1 cellular context compared by ENCODE assay signal in the genomic region with DNA sequence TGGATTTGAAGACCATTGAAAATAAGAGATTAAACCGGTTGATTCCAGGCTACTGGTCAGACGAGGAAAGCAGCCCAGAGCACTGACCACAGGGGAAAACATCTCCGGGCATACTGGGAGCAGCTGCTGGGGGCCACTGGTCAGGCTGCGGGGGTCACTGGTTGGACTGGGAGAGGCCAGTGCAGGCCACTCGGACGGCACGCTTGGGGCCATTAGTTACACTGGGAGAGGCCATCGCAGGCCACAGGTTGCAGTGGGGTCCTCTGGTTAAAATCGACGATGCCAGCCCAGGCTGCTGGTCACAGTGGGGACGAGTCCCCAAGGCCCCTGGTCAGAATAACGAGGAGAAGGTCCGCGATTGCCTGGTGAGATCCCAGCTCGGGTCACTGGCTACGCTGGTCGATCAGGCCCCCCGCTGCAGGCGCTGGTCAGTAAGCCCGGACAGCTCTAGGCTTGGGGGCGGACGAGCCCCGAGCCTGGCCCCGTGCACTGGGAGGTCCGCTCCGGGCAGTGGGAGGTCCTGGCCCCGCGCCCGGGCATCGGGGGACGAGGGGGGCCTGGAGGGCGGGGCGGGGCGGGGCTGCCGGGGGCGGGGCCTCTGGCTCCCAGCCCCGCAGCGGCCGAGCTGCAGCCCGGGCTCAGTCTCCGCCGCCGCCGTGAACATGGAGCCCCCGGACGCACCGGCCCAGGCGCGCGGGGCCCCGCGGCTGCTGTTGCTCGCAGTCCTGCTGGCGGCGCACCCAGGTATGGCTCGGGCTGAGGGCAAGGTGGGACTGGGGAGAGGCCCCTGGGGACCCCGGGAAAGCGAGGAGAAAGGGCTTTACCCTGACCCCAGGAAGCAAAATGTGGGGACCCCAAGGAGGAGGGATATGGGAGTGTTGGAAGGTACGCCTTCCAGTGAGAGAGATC.
TF ChIP-seq lines count a peak whose summit lies in the region.

Gene BCAM (plus strand): TSS at position 641 of the 909 bp plus-strand sequence. CDS start 22 bp downstream, at position 663.

TF ChIP-seq in HepG2, 621 proteins besides CTCF, POLR2A, EP300 and RAD21 (continued from another document and continues in another):
- TF ChIP-seq REST (IDR thresholded peaks at IDR 0.05; ENCODE audit: borderline replicate concordance in 1 of 2, low read depth in 1 of 2, low read length in 2 of 2), result peak in 1 of 2 experiments; percentile 40; a peak in 1 of 4 replicates
- TF ChIP-seq MBD4 (IDR thresholded peaks at IDR 0.05; ENCODE audit: borderline replicate concordance, low read length), result no peak
- no peak for TF ChIP-seq ZBTB1 (CRISPR knock-in tag; IDR thresholded peaks at IDR 0.05; ENCODE audit: borderline replicate concordance)
- no peak for TF ChIP-seq SETDB1 (CRISPR knock-in tag; IDR thresholded peaks at IDR 0.05; ENCODE audit: borderline replicate concordance)
- no peak for TF ChIP-seq ZNF547 (CRISPR knock-in tag; IDR thresholded peaks at IDR 0.05)
- TF ChIP-seq ZNF430 (CRISPR knock-in tag; IDR thresholded peaks at IDR 0.05), result 0 out of 2 replicates have a peak, but pooled peaks have one; percentile 5
- TF ChIP-seq TFE3 (CRISPR knock-in tag; IDR thresholded peaks at IDR 0.05), result no peak; the same call in 1 of the 2 replicates
- TF ChIP-seq HBP1 (CRISPR knock-in tag; IDR thresholded peaks at IDR 0.05; ENCODE audit: low read depth), result peak; percentile 59; the same call in 1 of the 2 replicates
- peak; percentile 77; the same call in 1 of the 2 replicates for TF ChIP-seq PAX8 (CRISPR knock-in tag; IDR thresholded peaks at IDR 0.05; ENCODE audit: borderline replicate concordance)
- TF ChIP-seq, protein P1, sequence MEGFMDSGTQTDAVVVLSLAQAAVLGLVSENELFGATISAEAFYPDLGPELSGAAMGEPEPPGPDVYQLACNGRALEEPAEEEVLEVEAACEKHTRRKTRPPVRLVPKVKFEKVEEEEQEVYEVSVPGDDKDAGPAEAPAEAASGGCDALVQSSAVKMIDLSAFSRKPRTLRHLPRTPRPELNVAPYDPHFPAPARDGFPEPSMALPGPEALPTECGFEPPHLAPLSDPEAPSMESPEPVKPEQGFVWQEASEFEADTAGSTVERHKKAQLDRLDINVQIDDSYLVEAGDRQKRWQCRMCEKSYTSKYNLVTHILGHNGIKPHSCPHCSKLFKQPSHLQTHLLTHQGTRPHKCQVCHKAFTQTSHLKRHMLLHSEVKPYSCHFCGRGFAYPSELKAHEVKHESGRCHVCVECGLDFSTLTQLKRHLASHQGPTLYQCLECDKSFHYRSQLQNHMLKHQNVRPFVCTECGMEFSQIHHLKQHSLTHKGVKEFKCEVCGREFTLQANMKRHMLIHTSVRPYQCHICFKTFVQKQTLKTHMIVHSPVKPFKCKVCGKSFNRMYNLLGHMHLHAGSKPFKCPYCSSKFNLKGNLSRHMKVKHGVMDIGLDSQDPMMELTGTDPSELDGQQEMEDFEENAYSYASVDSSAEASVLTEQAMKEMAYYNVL (CRISPR knock-in tag; IDR thresholded peaks at IDR 0.05; ENCODE audit: borderline replicate concordance), result peak; percentile 70; the same call in 1 of the 2 replicates
- no peak for TF ChIP-seq KLF9 (CRISPR knock-in tag; IDR thresholded peaks at IDR 0.05; ENCODE audit: low read depth)
- no peak for TF ChIP-seq ZNF343 (CRISPR knock-in tag; IDR thresholded peaks at IDR 0.05)
- peak; percentile 53; the same call in 1 of the 2 replicates for TF ChIP-seq ZNF782 (CRISPR knock-in tag; IDR thresholded peaks at IDR 0.05; ENCODE audit: borderline replicate concordance)
- TF ChIP-seq XRCC5 (optimal IDR thresholded peaks at IDR 0.05; ENCODE audit: low read length), result no peak
- TF ChIP-seq BCL6 (CRISPR knock-in tag; IDR thresholded peaks at IDR 0.05), result 0 out of 2 replicates have a peak, but pooled peaks have one; percentile 11
- no peak for TF ChIP-seq CENPX (CRISPR knock-in tag; IDR thresholded peaks at IDR 0.05)
- TF ChIP-seq ASH2L (IDR thresholded peaks at IDR 0.05; ENCODE audit: insufficient read length, low read depth, low read length), result peak; percentile 26
- TF ChIP-seq, protein P2, sequence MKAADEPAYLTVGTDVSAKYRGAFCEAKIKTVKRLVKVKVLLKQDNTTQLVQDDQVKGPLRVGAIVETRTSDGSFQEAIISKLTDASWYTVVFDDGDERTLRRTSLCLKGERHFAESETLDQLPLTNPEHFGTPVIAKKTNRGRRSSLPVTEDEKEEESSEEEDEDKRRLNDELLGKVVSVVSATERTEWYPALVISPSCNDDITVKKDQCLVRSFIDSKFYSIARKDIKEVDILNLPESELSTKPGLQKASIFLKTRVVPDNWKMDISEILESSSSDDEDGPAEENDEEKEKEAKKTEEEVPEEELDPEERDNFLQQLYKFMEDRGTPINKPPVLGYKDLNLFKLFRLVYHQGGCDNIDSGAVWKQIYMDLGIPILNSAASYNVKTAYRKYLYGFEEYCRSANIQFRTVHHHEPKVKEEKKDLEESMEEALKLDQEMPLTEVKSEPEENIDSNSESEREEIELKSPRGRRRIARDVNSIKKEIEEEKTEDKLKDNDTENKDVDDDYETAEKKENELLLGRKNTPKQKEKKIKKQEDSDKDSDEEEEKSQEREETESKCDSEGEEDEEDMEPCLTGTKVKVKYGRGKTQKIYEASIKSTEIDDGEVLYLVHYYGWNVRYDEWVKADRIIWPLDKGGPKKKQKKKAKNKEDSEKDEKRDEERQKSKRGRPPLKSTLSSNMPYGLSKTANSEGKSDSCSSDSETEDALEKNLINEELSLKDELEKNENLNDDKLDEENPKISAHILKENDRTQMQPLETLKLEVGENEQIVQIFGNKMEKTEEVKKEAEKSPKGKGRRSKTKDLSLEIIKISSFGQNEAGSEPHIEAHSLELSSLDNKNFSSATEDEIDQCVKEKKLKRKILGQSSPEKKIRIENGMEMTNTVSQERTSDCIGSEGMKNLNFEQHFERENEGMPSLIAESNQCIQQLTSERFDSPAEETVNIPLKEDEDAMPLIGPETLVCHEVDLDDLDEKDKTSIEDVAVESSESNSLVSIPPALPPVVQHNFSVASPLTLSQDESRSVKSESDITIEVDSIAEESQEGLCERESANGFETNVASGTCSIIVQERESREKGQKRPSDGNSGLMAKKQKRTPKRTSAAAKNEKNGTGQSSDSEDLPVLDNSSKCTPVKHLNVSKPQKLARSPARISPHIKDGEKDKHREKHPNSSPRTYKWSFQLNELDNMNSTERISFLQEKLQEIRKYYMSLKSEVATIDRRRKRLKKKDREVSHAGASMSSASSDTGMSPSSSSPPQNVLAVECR (CRISPR knock-in tag; IDR thresholded peaks at IDR 0.05; ENCODE audit: borderline replicate concordance), result peak; percentile 65; the same call in 1 of the 2 replicates
- TF ChIP-seq ZMYM2 (CRISPR knock-in tag; IDR thresholded peaks at IDR 0.05), result no peak
- peak; percentile 75 for TF ChIP-seq ZBTB3 (CRISPR knock-in tag; IDR thresholded peaks at IDR 0.05; ENCODE audit: borderline replicate concordance, low read depth)
- no peak for TF ChIP-seq ZNF75D (CRISPR knock-in tag; IDR thresholded peaks at IDR 0.05; ENCODE audit: borderline replicate concordance)
- TF ChIP-seq NFRKB (IDR thresholded peaks at IDR 0.05), result no peak
- TF ChIP-seq ZNF616 (CRISPR knock-in tag; IDR thresholded peaks at IDR 0.05; ENCODE audit: low read depth), result no peak; the same call in 1 of the 2 replicates
- peak; percentile 46; the same call in 1 of the 2 replicates for TF ChIP-seq GATAD2A (CRISPR knock-in tag; IDR thresholded peaks at IDR 0.05)
- TF ChIP-seq ZNF883 (CRISPR knock-in tag; IDR thresholded peaks at IDR 0.05; ENCODE audit: not compliant biosample characterization), result no peak
- TF ChIP-seq, protein P3, sequence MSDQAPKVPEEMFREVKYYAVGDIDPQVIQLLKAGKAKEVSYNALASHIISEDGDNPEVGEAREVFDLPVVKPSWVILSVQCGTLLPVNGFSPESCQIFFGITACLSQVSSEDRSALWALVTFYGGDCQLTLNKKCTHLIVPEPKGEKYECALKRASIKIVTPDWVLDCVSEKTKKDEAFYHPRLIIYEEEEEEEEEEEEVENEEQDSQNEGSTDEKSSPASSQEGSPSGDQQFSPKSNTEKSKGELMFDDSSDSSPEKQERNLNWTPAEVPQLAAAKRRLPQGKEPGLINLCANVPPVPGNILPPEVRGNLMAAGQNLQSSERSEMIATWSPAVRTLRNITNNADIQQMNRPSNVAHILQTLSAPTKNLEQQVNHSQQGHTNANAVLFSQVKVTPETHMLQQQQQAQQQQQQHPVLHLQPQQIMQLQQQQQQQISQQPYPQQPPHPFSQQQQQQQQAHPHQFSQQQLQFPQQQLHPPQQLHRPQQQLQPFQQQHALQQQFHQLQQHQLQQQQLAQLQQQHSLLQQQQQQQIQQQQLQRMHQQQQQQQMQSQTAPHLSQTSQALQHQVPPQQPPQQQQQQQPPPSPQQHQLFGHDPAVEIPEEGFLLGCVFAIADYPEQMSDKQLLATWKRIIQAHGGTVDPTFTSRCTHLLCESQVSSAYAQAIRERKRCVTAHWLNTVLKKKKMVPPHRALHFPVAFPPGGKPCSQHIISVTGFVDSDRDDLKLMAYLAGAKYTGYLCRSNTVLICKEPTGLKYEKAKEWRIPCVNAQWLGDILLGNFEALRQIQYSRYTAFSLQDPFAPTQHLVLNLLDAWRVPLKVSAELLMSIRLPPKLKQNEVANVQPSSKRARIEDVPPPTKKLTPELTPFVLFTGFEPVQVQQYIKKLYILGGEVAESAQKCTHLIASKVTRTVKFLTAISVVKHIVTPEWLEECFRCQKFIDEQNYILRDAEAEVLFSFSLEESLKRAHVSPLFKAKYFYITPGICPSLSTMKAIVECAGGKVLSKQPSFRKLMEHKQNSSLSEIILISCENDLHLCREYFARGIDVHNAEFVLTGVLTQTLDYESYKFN (CRISPR knock-in tag; conservative IDR thresholded peaks at IDR 0.05), result peak; percentile 72
- no peak for TF ChIP-seq ZFP36L2 (CRISPR knock-in tag; IDR thresholded peaks at IDR 0.05)
- TF ChIP-seq ZNF235 (CRISPR knock-in tag; IDR thresholded peaks at IDR 0.05; ENCODE audit: borderline replicate concordance), result peak; percentile 70; the same call in 1 of the 2 replicates
- TF ChIP-seq PPARG (CRISPR knock-in tag; conservative IDR thresholded peaks at IDR 0.05), result no peak
- peak; percentile 55; the same call in 1 of the 2 replicates for TF ChIP-seq HINFP (CRISPR knock-in tag; IDR thresholded peaks at IDR 0.05; ENCODE audit: low read depth)
- TF ChIP-seq RORA (CRISPR knock-in tag; IDR thresholded peaks at IDR 0.05), result no peak
- TF ChIP-seq ZSCAN29 (CRISPR knock-in tag; conservative IDR thresholded peaks at IDR 0.05), result no peak
- TF ChIP-seq, protein P4, sequence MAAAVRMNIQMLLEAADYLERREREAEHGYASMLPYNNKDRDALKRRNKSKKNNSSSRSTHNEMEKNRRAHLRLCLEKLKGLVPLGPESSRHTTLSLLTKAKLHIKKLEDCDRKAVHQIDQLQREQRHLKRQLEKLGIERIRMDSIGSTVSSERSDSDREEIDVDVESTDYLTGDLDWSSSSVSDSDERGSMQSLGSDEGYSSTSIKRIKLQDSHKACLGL (CRISPR knock-in tag; IDR thresholded peaks at IDR 0.05), result peak; percentile 17; the same call in 1 of the 2 replicates
- TF ChIP-seq HNRNPL (IDR thresholded peaks at IDR 0.05; ENCODE audit: low read depth, low read length), result 0 out of 2 replicates have a peak, but pooled peaks have one; percentile 63
- no peak for TF ChIP-seq BRD4 (CRISPR knock-in tag; IDR thresholded peaks at IDR 0.05)
- 0 out of 2 replicates have a peak, but pooled peaks have one; percentile 30 for TF ChIP-seq ZNF12 (CRISPR knock-in tag; IDR thresholded peaks at IDR 0.05)
